Comparison of ENCODE assay signal across 11 cellular contexts in genomic region chr6:36754582-36755434, GRCh38. TPM values are rescaled to one million over a fixed set of nuclear protein-coding genes. Genes with fewer than 3 reads are reported as not detected.
DNase-seq lines count a peak whose midpoint lies in the region; ATAC-seq and FAIRE-seq lines count a peak whose summit lies in the region.
"Had no signal": no experiment of that assay in that cellular context is flagged by ENCODE, and none has a peak within 500 bp of the region (broad histone marks: within the 10 kb centered on the region; RNA-seq: fewer than 3 reads in every experiment).

No MANE protein-coding gene starts in this region.

- peak overlapping the region; percentile 88 to 98 (median 96) for H3K27ac Mint-ChIP-seq in CD8-positive, alpha-beta memory T cell
- H3K27ac Mint-ChIP-seq in activated CD4-positive, alpha-beta memory T cell treated with anti-CD3 and anti-CD28 coated beads, Interleukin-2, amount 10 ng/mL, durations not matched to agents 7 days and 5 days = peak overlapping the region; percentile 90
- peak overlapping the region; percentile 90 to 99 (median 96) for H3K27ac Mint-ChIP-seq in naive B cell

- DNase-seq in CD8-positive, alpha-beta memory T cell = no peak
- DNase-seq in GM18507 (ENCODE audit: extremely low spot score, insufficient read length, low read depth) = no peak
- no peak for DNase-seq in activated CD4-positive, alpha-beta memory T cell treated with anti-CD3 and anti-CD28 coated beads, Interleukin-2, amount 10 ng/mL, durations not matched to agents 7 days and 5 days
- DNase-seq in naive B cell = no peak
- DNase-seq in pons (ENCODE audit: low spot score) = no peak
- no peak for DNase-seq in NCI-H526 (lab: John Stamatoyannopoulos, UW)
- no peak for DNase-seq in DMS 273 treated with DMSO at 0.1 percent for 48 hours (lab: John Stamatoyannopoulos, UW)
- DNase-seq: Karpas-422, substantia nigra had no signal

- peaks cover 0 to 4% of the 10 kb centered on the region in 2 donors for H3K27me3 Mint-ChIP-seq in CD8-positive, alpha-beta memory T cell
- H3K27me3 Mint-ChIP-seq in activated CD4-positive, alpha-beta memory T cell treated with anti-CD3 and anti-CD28 coated beads, Interleukin-2, amount 10 ng/mL, durations not matched to agents 7 days and 5 days = no peaks in the 10 kb centered on the region
- no peaks in the 10 kb centered on the region for H3K27me3 Mint-ChIP-seq in naive B cell

- H3K4me1 Mint-ChIP-seq in CD8-positive, alpha-beta memory T cell = peaks cover 48 to 73% (median 68%) of the 10 kb centered on the region in 3 donors
- H3K4me1 Mint-ChIP-seq in activated CD4-positive, alpha-beta memory T cell treated with anti-CD3 and anti-CD28 coated beads, Interleukin-2, amount 10 ng/mL, durations not matched to agents 7 days and 5 days = peaks cover 77% of the 10 kb centered on the region
- peaks cover 82 to 96% (median 94%) of the 10 kb centered on the region in 3 donors for H3K4me1 Mint-ChIP-seq in naive B cell

- peak overlapping the region in 5 of 7 donors; percentile 69 to 88 (median 81) for H3K4me3 Mint-ChIP-seq in CD8-positive, alpha-beta memory T cell
- no peak overlapping the region for H3K4me3 Mint-ChIP-seq in activated CD4-positive, alpha-beta memory T cell treated with anti-CD3 and anti-CD28 coated beads, Interleukin-2, amount 10 ng/mL, durations not matched to agents 7 days and 5 days
- H3K4me3 Mint-ChIP-seq in naive B cell = peak overlapping the region; percentile 80 to 93 (median 90)

- H3K27me3 ChIP-seq in CD8-positive, alpha-beta memory T cell (ENCODE audit: insufficient read depth, low read length, poor library complexity, severe bottlenecking) = no peaks in the 10 kb centered on the region
- H3K27me3 ChIP-seq: right atrium auricular region had no signal

- H3K36me3 ChIP-seq in CD8-positive, alpha-beta memory T cell (ENCODE audit: insufficient read depth, low read length) = no peaks in the 10 kb centered on the region
- H3K36me3 ChIP-seq: right atrium auricular region had no signal

- no peaks in the 10 kb centered on the region for H3K36me3 Mint-ChIP-seq in CD8-positive, alpha-beta memory T cell
- peaks cover 10% of the 10 kb centered on the region for H3K36me3 Mint-ChIP-seq in activated CD4-positive, alpha-beta memory T cell treated with anti-CD3 and anti-CD28 coated beads, Interleukin-2, amount 10 ng/mL, durations not matched to agents 7 days and 5 days (ENCODE audit: low read depth)
- H3K36me3 Mint-ChIP-seq in naive B cell = peaks cover 4 to 23% of the 10 kb centered on the region in 2 donors

- no peaks in the 10 kb centered on the region for H3K9me3 ChIP-seq in CD8-positive, alpha-beta memory T cell (ENCODE audit: low read length)
- H3K9me3 ChIP-seq: right atrium auricular region had no signal

- peak; percentile 58 for FAIRE-seq in GM18507 (lab: Jason Lieb, UNC)

- CTCF ChIA-PET in CD8-positive, alpha-beta memory T cell (lab: Charles Lee) = interaction anchor here (1.4 to 3.1 kb wide), 3 partner anchors 9 to 139 kb away, joined by 4 to 12 read pairs (median 7); no protein-coding TSS in a partner anchor
- CTCF ChIA-PET in activated CD4-positive, alpha-beta memory T cell treated with anti-CD3 and anti-CD28 coated beads, Interleukin-2, amount 10 ng/mL, durations not matched to agents 7 days and 5 days (lab: Charles Lee) = interaction anchor here (0.6 to 10.7 kb wide), 23 partner anchors 9 to 414 kb away, joined by 3 to 174 read pairs (median 3); no protein-coding TSS in a partner anchor

- peaks cover 59% of the 10 kb centered on the region for H3K4me1 ChIP-seq in CD8-positive, alpha-beta memory T cell (ENCODE audit: insufficient read depth, low read length)

- POLR2A ChIA-PET in CD8-positive, alpha-beta memory T cell (lab: Charles Lee) = no interaction called here
- POLR2A ChIA-PET in activated CD4-positive, alpha-beta memory T cell treated with anti-CD3 and anti-CD28 coated beads, Interleukin-2, amount 10 ng/mL, durations not matched to agents 7 days and 5 days (lab: Charles Lee) = interaction anchor here (0.9 to 3.4 kb wide), 13 partner anchors 11 to 311 kb away, joined by 3 to 30 read pairs (median 3); partner anchors contain the start of gene CDKN1A

- no peak overlapping the region for H3K27ac ChIP-seq in CD8-positive, alpha-beta memory T cell (ENCODE audit: low read depth, low read length)
- H3K27ac ChIP-seq: right atrium auricular region had no signal

- H3K4me3 ChIP-seq in CD8-positive, alpha-beta memory T cell (ENCODE audit: low read length) = no peak overlapping the region
- H3K4me3 ChIP-seq: right atrium auricular region had no signal

- no peak for ATAC-seq in naive B cell (ENCODE audit: low read depth in 2 of 2)

- H3K9me3 Mint-ChIP-seq in CD8-positive, alpha-beta memory T cell = peaks cover 0 to 3% (median 0%) of the 10 kb centered on the region in 5 donors
- H3K9me3 Mint-ChIP-seq in activated CD4-positive, alpha-beta memory T cell treated with anti-CD3 and anti-CD28 coated beads, Interleukin-2, amount 10 ng/mL, durations not matched to agents 7 days and 5 days = peaks cover 9% of the 10 kb centered on the region
- peaks cover 0 to 5% (median 0%) of the 10 kb centered on the region in 7 donors for H3K9me3 Mint-ChIP-seq in naive B cell

RNA-seq across cellular contexts. Expression of gene RAB44, which starts 57.2 kb away (rescaled TPM):
- not detected for total RNA-seq in CD8-positive, alpha-beta memory T cell
- polyA plus RNA-seq in CD8-positive, alpha-beta memory T cell = not detected
- total RNA-seq in activated CD4-positive, alpha-beta memory T cell treated with anti-CD3 and anti-CD28 coated beads, Interleukin-2, amount 10 ng/mL, durations not matched to agents 7 days and 5 days = under 1 TPM; 0.15 to 0.25 TPM
- not detected for polyA plus RNA-seq in naive B cell (ENCODE audit: low read depth in 6 of 6)
- total RNA-seq: fibroblast of villous mesenchyme had no signal
